ENCODE assay signal across 16 cellular contexts in genomic region chr12:19198272-19198671, GRCh38.
A peak's percentile ranks its signal among the peaks of the same experiment; 100 is the strongest.
DNase-seq lines count a peak whose midpoint lies in the region; ATAC-seq, FAIRE-seq and TF ChIP-seq lines count a peak whose summit lies in the region.
"Had no signal": no experiment of that assay in that cellular context is flagged by ENCODE, and none has a peak within 500 bp of the region (broad histone marks: within the 10 kb centered on the region; RNA-seq: fewer than 3 reads in every experiment).

No MANE protein-coding gene starts in this region.

- peak in 1 of 2 experiments; percentile 32 for DNase-seq in A549 (ENCODE audit: low read depth in 1 of 2, low spot score in 1 of 2)
- no peak for DNase-seq in SK-N-SH
- DNase-seq in fibroblast of villous mesenchyme (ENCODE audit: low read depth), result peak; percentile 76
- no peak for DNase-seq in activated CD4-positive, alpha-beta T cell treated with anti-CD3 and anti-CD28 coated beads, Interleukin-2, amount 10 ng/mL, durations not matched to agents 7 days and 5 days
- DNase-seq in vagina (ENCODE audit: extremely low spot score in 2 of 2), result no peak
- no peak for DNase-seq in NCI-H510A treated with DMSO at 0.1 percent for 48 hours (lab: John Stamatoyannopoulos, UW)
- DNase-seq: activated CD4-positive, alpha-beta memory T cell treated with anti-CD3 and anti-CD28 coated beads for 36 hours; activated naive CD4-positive, alpha-beta T cell treated with anti-CD3 and anti-CD28 coated beads, Interleukin-2, amount 50 U/mL, for 16 hours; NCI-H1436; occipital lobe; T-helper 1 cell had no signal

- ATAC-seq in A549 (peak; percentile 47 to 53; a peak in 4 of 6 replicates), GM21360 (IDR thresholded peaks at IDR 0.05; ENCODE audit: unreplicated experiment) (no peak)
- ATAC-seq: HCT116 had no signal

- TF ChIP-seq CTCF in A549 (IDR thresholded peaks at IDR 0.05) (no peak), HEK293 (tag by site-specific recombination; IDR thresholded peaks at IDR 0.05) (no peak), SK-N-SH (IDR thresholded peaks at IDR 0.05) (no peak), fibroblast of villous mesenchyme (IDR thresholded peaks at IDR 0.05; ENCODE audit: insufficient read depth, low read depth, low read length) (no peak), vagina (IDR thresholded peaks at IDR 0.05) (no peak)

- CTCF ChIA-PET in A549 (lab: Yijun Ruan, JAX), result no interaction called here
- CTCF ChIA-PET in HEK293 (lab: Yijun Ruan, JAX), result interaction anchor here (0.5 kb wide), 1 partner anchor 25 kb away, joined by 3 read pairs; no protein-coding TSS in a partner anchor
- CTCF ChIA-PET in SK-N-SH (lab: Yijun Ruan, JAX), result interaction anchor here (1.6 to 2.4 kb wide), 2 partner anchors 11 kb away, joined by 4 to 15 read pairs; no protein-coding TSS in a partner anchor
- CTCF ChIA-PET in activated CD4-positive, alpha-beta T cell treated with anti-CD3 and anti-CD28 coated beads, Interleukin-2, amount 10 ng/mL, durations not matched to agents 7 days and 5 days (lab: Charles Lee), result no interaction called here

- H3K36me3 Mint-ChIP-seq in activated CD4-positive, alpha-beta T cell treated with anti-CD3 and anti-CD28 coated beads, Interleukin-2, amount 10 ng/mL, durations not matched to agents 7 days and 5 days (ENCODE audit: low read depth), result no peaks in the 10 kb centered on the region
- H3K36me3 Mint-ChIP-seq: activated CD4-positive, alpha-beta memory T cell treated with anti-CD3 and anti-CD28 coated beads for 36 hours; IgD-negative memory B cell had no signal

- H3K27ac ChIP-seq in A549 (peak overlapping the region in 1 of 2 experiments; percentile 27; a peak in 3 of 6 replicates), HEK293 (ENCODE audit: extremely low read depth, low read depth, low read length) (no peak overlapping the region), SK-N-SH (ENCODE audit: low read depth in 2 of 2, low read length in 1 of 2) (no peak overlapping the region), vagina (no peak overlapping the region)

- H3K4me1 Mint-ChIP-seq in activated CD4-positive, alpha-beta T cell treated with anti-CD3 and anti-CD28 coated beads, Interleukin-2, amount 10 ng/mL, durations not matched to agents 7 days and 5 days, result no peaks in the 10 kb centered on the region
- H3K4me1 Mint-ChIP-seq: IgD-negative memory B cell had no signal

- intact Hi-C loops in vagina (cut with DNase I), result no loop called here

- TF ChIP-seq POLR2A in A549 (IDR thresholded peaks at IDR 0.05; ENCODE audit: low read length) (no peak), vagina (IDR thresholded peaks at IDR 0.05) (no peak)

- H3K9me3 Mint-ChIP-seq in activated CD4-positive, alpha-beta T cell treated with anti-CD3 and anti-CD28 coated beads, Interleukin-2, amount 10 ng/mL, durations not matched to agents 7 days and 5 days, result no peaks in the 10 kb centered on the region
- H3K9me3 Mint-ChIP-seq: activated CD4-positive, alpha-beta memory T cell treated with anti-CD3 and anti-CD28 coated beads for 36 hours had no signal

- no peaks in the 10 kb centered on the region for H4K20me1 ChIP-seq in SK-N-SH (ENCODE audit: insufficient read depth)

- H3K4me1 ChIP-seq in A549 (peaks cover 12% of the 10 kb centered on the region), HEK293 (ENCODE audit: control insufficient read depth, insufficient read depth, low read length) (no peaks in the 10 kb centered on the region), SK-N-SH (ENCODE audit: control insufficient read depth in 1 of 2, insufficient read depth in 2 of 2, low read depth in 1 of 2, low read length in 1 of 2) (no peaks in the 10 kb centered on the region; a peak in 1 of 4 replicates), vagina (peaks cover 3% of the 10 kb centered on the region)

- FAIRE-seq in A549 (lab: Jason Lieb, UNC), result no peak
- FAIRE-seq: urothelium cell line had no signal

- TF ChIP-seq RAD21 in A549 (conservative IDR thresholded peaks at IDR 0.05 in 1 of 2, IDR thresholded peaks at IDR 0.05 in 1 of 2) (no peak), SK-N-SH (IDR thresholded peaks at IDR 0.05; ENCODE audit: low read length) (no peak)

- H3K4me3 ChIP-seq in A549 (no peak overlapping the region), HEK293 (ENCODE audit: low read depth, low read length) (no peak overlapping the region), SK-N-SH (ENCODE audit: low read depth in 2 of 2, low read length in 1 of 2) (no peak overlapping the region), fibroblast of villous mesenchyme (ENCODE audit: low read depth, low read length) (no peak overlapping the region), vagina (no peak overlapping the region)

- TF ChIP-seq EP300 in A549 (IDR thresholded peaks at IDR 0.05) (no peak), SK-N-SH (IDR thresholded peaks at IDR 0.05; ENCODE audit: borderline replicate concordance in 1 of 2, low read depth in 1 of 2, low read length in 1 of 2) (no peak)

- H3F3A ChIP-seq in SK-N-SH (replicated peaks; ENCODE audit: insufficient read depth), result no peaks in the 10 kb centered on the region

- H3K36me3 ChIP-seq in HEK293 (ENCODE audit: control insufficient read depth in 2 of 2, insufficient read depth in 1 of 2, low read length in 2 of 2) (no peaks in the 10 kb centered on the region), SK-N-SH (replicated peaks in 1 of 2; ENCODE audit: control insufficient read depth in 1 of 2, insufficient read depth in 2 of 2, low read length in 1 of 2) (no peaks in the 10 kb centered on the region), vagina (no peaks in the 10 kb centered on the region)

- POLR2A ChIA-PET in A549 (lab: Yijun Ruan, JAX), result no interaction called here
- POLR2A ChIA-PET in HEK293 (lab: Yijun Ruan, JAX), result no interaction called here
- POLR2A ChIA-PET in SK-N-SH (lab: Yijun Ruan, JAX), result no interaction called here
- POLR2A ChIA-PET in activated CD4-positive, alpha-beta T cell treated with anti-CD3 and anti-CD28 coated beads, Interleukin-2, amount 10 ng/mL, durations not matched to agents 7 days and 5 days (lab: Charles Lee), result no interaction called here

- H3K9me2 ChIP-seq in SK-N-SH, result no peaks in the 10 kb centered on the region

- H3K9me3 ChIP-seq in A549 (no peaks in the 10 kb centered on the region), HEK293 (ENCODE audit: control insufficient read depth, insufficient read depth, low read depth, low read length) (no peaks in the 10 kb centered on the region), SK-N-SH (no peaks in the 10 kb centered on the region), vagina (no peaks in the 10 kb centered on the region)

- no peak overlapping the region for H3K9ac ChIP-seq in SK-N-SH

- H3K27ac Mint-ChIP-seq in activated CD4-positive, alpha-beta T cell treated with anti-CD3 and anti-CD28 coated beads, Interleukin-2, amount 10 ng/mL, durations not matched to agents 7 days and 5 days, result no peak overlapping the region
- H3K27ac Mint-ChIP-seq: activated CD4-positive, alpha-beta memory T cell treated with anti-CD3 and anti-CD28 coated beads for 36 hours; IgD-negative memory B cell had no signal

- H2AFZ ChIP-seq in SK-N-SH (ENCODE audit: low read depth), result no peak overlapping the region

- no peak overlapping the region for H3K4me3 Mint-ChIP-seq in activated CD4-positive, alpha-beta T cell treated with anti-CD3 and anti-CD28 coated beads, Interleukin-2, amount 10 ng/mL, durations not matched to agents 7 days and 5 days
- H3K4me3 Mint-ChIP-seq: activated CD4-positive, alpha-beta memory T cell treated with anti-CD3 and anti-CD28 coated beads for 36 hours; IgD-negative memory B cell had no signal

- no peaks in the 10 kb centered on the region; the same call in 1 of the 2 replicates for H3K79me2 ChIP-seq in SK-N-SH (ENCODE audit: insufficient read depth)

- H3K27me3 Mint-ChIP-seq in activated CD4-positive, alpha-beta T cell treated with anti-CD3 and anti-CD28 coated beads, Interleukin-2, amount 10 ng/mL, durations not matched to agents 7 days and 5 days, result no peaks in the 10 kb centered on the region
- H3K27me3 Mint-ChIP-seq: activated CD4-positive, alpha-beta memory T cell treated with anti-CD3 and anti-CD28 coated beads for 36 hours; IgD-negative memory B cell had no signal

- H3K27me3 ChIP-seq in SK-N-SH (ENCODE audit: insufficient read depth) (no peaks in the 10 kb centered on the region), vagina (no peaks in the 10 kb centered on the region)

- 20% methylated on average over 2 of the region's 2 CpGs for WGBS in A549 (ENCODE audit: missing lambda C conversion rate)
- 50% methylated on average over 2 of the region's 2 CpGs for WGBS in SK-N-SH (ENCODE audit: low lambda C conversion rate)

- peak overlapping the region; percentile 49 for H3K4me2 ChIP-seq in A549
- H3K4me2 ChIP-seq in SK-N-SH, result no peak overlapping the region

TF ChIP-seq in A549, 52 proteins besides CTCF, POLR2A, EP300 and RAD21 (continues in another document):
- TF ChIP-seq USF2 (IDR thresholded peaks at IDR 0.05) (no peak), HDAC2 (IDR thresholded peaks at IDR 0.05) (no peak)

TF ChIP-seq in HEK293, 187 proteins besides CTCF, POLR2A, EP300 and RAD21 (continues in another document):
- no peak for TF ChIP-seq ZNF560 (tag by site-specific recombination; IDR thresholded peaks at IDR 0.05; ENCODE audit: borderline replicate concordance)
- no peak for TF ChIP-seq SALL2 (tag by site-specific recombination; IDR thresholded peaks at IDR 0.05; ENCODE audit: borderline replicate concordance)
- no peak for TF ChIP-seq ZFP3 (tag by site-specific recombination; IDR thresholded peaks at IDR 0.05; ENCODE audit: low read depth)
- TF ChIP-seq ZNF610 (tag by site-specific recombination; IDR thresholded peaks at IDR 0.05; ENCODE audit: borderline replicate concordance), result no peak

TF ChIP-seq in SK-N-SH, 30 proteins besides CTCF, POLR2A, EP300 and RAD21:
- no peak for TF ChIP-seq TEAD4 (IDR thresholded peaks at IDR 0.05; ENCODE audit: borderline replicate concordance, insufficient read depth)
- 0 out of 2 replicates have a peak, but pooled peaks have one; percentile 2 for TF ChIP-seq FOSL2 (IDR thresholded peaks at IDR 0.05; ENCODE audit: borderline replicate concordance, low read depth)
- TF ChIP-seq JUND (IDR thresholded peaks at IDR 0.05), result 0 out of 2 replicates have a peak, but pooled peaks have one; percentile 4

Comparison
In these comparisons a context has a peak if more than half of its experiments do, and no peak if none do; other contexts are left out.
1. CTCF ChIA-PET loops: an anchor here in HEK293 (0.5 kb wide) and SK-N-SH (1.6 to 2.4 kb wide); none called in A549 and activated CD4-positive, alpha-beta T cell treated with anti-CD3 and anti-CD28 coated beads, Interleukin-2, amount 10 ng/mL, durations not matched to agents 7 days and 5 days.